ENCODE assay signal across 29 cellular contexts in genomic region chr1:54283997-54284385, GRCh38.
A peak's percentile ranks its signal among the peaks of the same experiment; 100 is the strongest.
DNase-seq lines count a peak whose midpoint lies in the region; ATAC-seq, FAIRE-seq and TF ChIP-seq lines count a peak whose summit lies in the region.
"Had no signal": no experiment of that assay in that cellular context is flagged by ENCODE, and none has a peak within 500 bp of the region (broad histone marks: within the 10 kb centered on the region; RNA-seq: fewer than 3 reads in every experiment).

No MANE protein-coding gene starts in this region.

- no peak overlapping the region for H3K4me3 Mint-ChIP-seq in activated naive CD4-positive, alpha-beta T cell treated with anti-CD3 and anti-CD28 coated beads for 36 hours
- H3K4me3 Mint-ChIP-seq in WTC11 (no peak overlapping the region), astrocyte (ENCODE audit: unreplicated experiment) (peak overlapping the region; percentile 27)
- no peak overlapping the region for H3K4me3 Mint-ChIP-seq in stimulated activated effector memory CD8-positive, alpha-beta T cell treated with anti-CD3 and anti-CD28 coated beads, Interleukin-12 subunit alpha, Interleukin-12 subunit beta, amount 100 ng/mL, for 72 hours
- H3K4me3 Mint-ChIP-seq: CD14-positive monocyte, endodermal cell, HFFc6, IgD-negative memory B cell had no signal

- H3K9me3 Mint-ChIP-seq in activated naive CD4-positive, alpha-beta T cell treated with anti-CD3 and anti-CD28 coated beads for 36 hours, result no peaks in the 10 kb centered on the region
- no peaks in the 10 kb centered on the region for H3K9me3 Mint-ChIP-seq in WTC11
- H3K9me3 Mint-ChIP-seq in astrocyte (ENCODE audit: unreplicated experiment), result no peaks in the 10 kb centered on the region
- H3K9me3 Mint-ChIP-seq in stimulated activated effector memory CD8-positive, alpha-beta T cell treated with anti-CD3 and anti-CD28 coated beads, Interleukin-12 subunit alpha, Interleukin-12 subunit beta, amount 100 ng/mL, for 72 hours, result no peaks in the 10 kb centered on the region
- H3K9me3 Mint-ChIP-seq: endodermal cell, HFFc6, IgD-negative memory B cell had no signal

- H3K4me1 ChIP-seq in astrocyte (ENCODE audit: insufficient read depth, low read length), result peaks cover 33% of the 10 kb centered on the region

- peaks cover 5% of the 10 kb centered on the region for H3K36me3 Mint-ChIP-seq in activated naive CD4-positive, alpha-beta T cell treated with anti-CD3 and anti-CD28 coated beads for 36 hours (ENCODE audit: low read depth)
- H3K36me3 Mint-ChIP-seq in WTC11 (peaks cover 11% of the 10 kb centered on the region), astrocyte (ENCODE audit: low read depth, unreplicated experiment) (peaks cover 18% of the 10 kb centered on the region)
- peaks cover 19% of the 10 kb centered on the region for H3K36me3 Mint-ChIP-seq in stimulated activated effector memory CD8-positive, alpha-beta T cell treated with anti-CD3 and anti-CD28 coated beads, Interleukin-12 subunit alpha, Interleukin-12 subunit beta, amount 100 ng/mL, for 72 hours
- H3K36me3 Mint-ChIP-seq: IgD-negative memory B cell had no signal

- peaks cover 86% of the 10 kb centered on the region for H3K4me1 Mint-ChIP-seq in activated naive CD4-positive, alpha-beta T cell treated with anti-CD3 and anti-CD28 coated beads for 36 hours (ENCODE audit: low read depth)
- H3K4me1 Mint-ChIP-seq in WTC11, result peaks cover 58% of the 10 kb centered on the region
- H3K4me1 Mint-ChIP-seq in astrocyte (ENCODE audit: low read depth, unreplicated experiment), result peaks cover 66% of the 10 kb centered on the region
- peaks cover 79% of the 10 kb centered on the region for H3K4me1 Mint-ChIP-seq in stimulated activated effector memory CD8-positive, alpha-beta T cell treated with anti-CD3 and anti-CD28 coated beads, Interleukin-12 subunit alpha, Interleukin-12 subunit beta, amount 100 ng/mL, for 72 hours

- H3K9ac ChIP-seq in astrocyte (ENCODE audit: low read length), result no peak overlapping the region

- H3K79me2 ChIP-seq in astrocyte (ENCODE audit: insufficient read depth, low read length), result peaks cover 12% of the 10 kb centered on the region

- no peak for FAIRE-seq in astrocyte (lab: Jason Lieb, UNC)
- FAIRE-seq: bronchial epithelial cell, D721Med, keratinocyte had no signal

- no peak overlapping the region for H3K27ac ChIP-seq in astrocyte (ENCODE audit: low read depth, low read length)
- H3K27ac ChIP-seq: lower lobe of right lung, right lobe of liver, thyroid gland, VCaP had no signal

- DNase-seq in activated naive CD4-positive, alpha-beta T cell treated with anti-CD3 and anti-CD28 coated beads for 36 hours, result no peak
- no peak for DNase-seq in activated naive CD4-positive, alpha-beta T cell (lab: John Stamatoyannopoulos, UW)
- DNase-seq in WTC11 (ENCODE audit: low spot score) (no peak), astrocyte (ENCODE audit: low read depth) (no peak), left colon (no peak), ACHN (no peak)
- no peak for DNase-seq in stimulated activated effector memory CD8-positive, alpha-beta T cell treated with anti-CD3 and anti-CD28 coated beads, Interleukin-12 subunit alpha, Interleukin-12 subunit beta, amount 100 ng/mL, for 72 hours (ENCODE audit: low spot score in 2 of 2)
- DNase-seq: cortex of kidney; endodermal cell; HFFc6; lower lobe of right lung; mucosa of descending colon; NCI-H2081 treated with DMSO at 0.1 percent for 48 hours; NCI-H345; NCI-H774; posterior cingulate gyrus; right lobe of liver; stimulated activated CD4-positive, alpha-beta T cell treated with anti-CD3 and anti-CD28 coated beads, Interleukin-12 subunit alpha, Interleukin-12 subunit beta, amount 100 ng/mL, for 4 hours; stimulated activated CD4-positive, alpha-beta T cell treated with anti-CD3 and anti-CD28 coated beads, Interleukin-4, amount 100 ng/mL, for 4 hours; stimulated activated naive CD4-positive, alpha-beta T cell treated with Interleukin-2 at 50 U/mL for 16 hours; thyroid gland had no signal

- ATAC-seq in WTC11 (no peak), left colon (no peak), GM21390 (IDR thresholded peaks at IDR 0.05; ENCODE audit: unreplicated experiment) (no peak)
- no peak for ATAC-seq in stimulated activated effector memory CD8-positive, alpha-beta T cell treated with anti-CD3 and anti-CD28 coated beads, Interleukin-12 subunit alpha, Interleukin-12 subunit beta, amount 100 ng/mL, for 72 hours
- ATAC-seq: lower lobe of right lung, mucosa of descending colon, right lobe of liver had no signal

- H3K36me3 ChIP-seq in astrocyte (ENCODE audit: insufficient read depth, low read length), result peaks cover 4% of the 10 kb centered on the region
- H3K36me3 ChIP-seq: right lobe of liver, thyroid gland had no signal

- peaks cover 51% of the 10 kb centered on the region for H4K20me1 ChIP-seq in astrocyte (ENCODE audit: insufficient read depth, low read length)

- H3K27me3 ChIP-seq in astrocyte (ENCODE audit: insufficient read depth, low read length), result no peaks in the 10 kb centered on the region
- H3K27me3 ChIP-seq: right lobe of liver, thyroid gland had no signal

- no peak overlapping the region for H2AFZ ChIP-seq in astrocyte (ENCODE audit: low read depth, low read length)

- intact Hi-C loops in activated naive CD4-positive, alpha-beta T cell treated with anti-CD3 and anti-CD28 coated beads for 36 hours (cut with micrococcal nuclease), result loop anchor here (10.0 kb wide), 2 partner anchors 431 to 931 kb away; partner anchors contain the start of genes TTC4 and USP24
- intact Hi-C loops in left colon (cut with DNase I, micrococcal nuclease), result no loop called here

- TF ChIP-seq CTCF in WTC11 (IDR thresholded peaks at IDR 0.05), result no peak
- TF ChIP-seq CTCF in astrocyte (IDR thresholded peaks at IDR 0.05; ENCODE audit: insufficient read depth, low read depth, low read length), result no peak

- POLR2A ChIA-PET in WTC11 (lab: Charles Lee), result interaction anchor here (0.6 kb wide), 1 partner anchor 107 kb away, joined by 3 read pairs; no protein-coding TSS in a partner anchor

- no peak overlapping the region for H3K4me3 ChIP-seq in astrocyte (ENCODE audit: insufficient read depth, low read depth, low read length)
- H3K4me3 ChIP-seq: lower lobe of right lung, mucosa of descending colon, right lobe of liver, SK-N-MC, thyroid gland had no signal

- H3K27me3 Mint-ChIP-seq in activated naive CD4-positive, alpha-beta T cell treated with anti-CD3 and anti-CD28 coated beads for 36 hours (ENCODE audit: low read depth), result no peaks in the 10 kb centered on the region
- H3K27me3 Mint-ChIP-seq in WTC11 (ENCODE audit: low read depth), result no peaks in the 10 kb centered on the region
- no peaks in the 10 kb centered on the region for H3K27me3 Mint-ChIP-seq in astrocyte (ENCODE audit: low read depth, unreplicated experiment)
- H3K27me3 Mint-ChIP-seq: IgD-negative memory B cell had no signal

- H3K9me3 ChIP-seq in astrocyte (ENCODE audit: insufficient read depth, low read depth, low read length), result no peaks in the 10 kb centered on the region
- H3K9me3 ChIP-seq: lower lobe of right lung, mucosa of descending colon, right lobe of liver, thyroid gland had no signal

- no peak overlapping the region for H3K4me2 ChIP-seq in astrocyte (ENCODE audit: low read length)

- in situ Hi-C loops in ACHN (cut with HindIII; ENCODE audit: low pct_ligation_motif_present, low pct_unique_long_range_greater_than_20kb, low sequenced_read_pairs), result no loop called here

- CTCF ChIA-PET in activated naive CD4-positive, alpha-beta T cell treated with anti-CD3 and anti-CD28 coated beads for 36 hours (lab: Charles Lee), result interaction anchor here (0.8 kb wide), 2 partner anchors 12 to 14 kb away, joined by 3 read pairs; no protein-coding TSS in a partner anchor
- CTCF ChIA-PET in WTC11 (lab: Charles Lee), result interaction anchor here (3.3 kb wide), 1 partner anchor 10 kb away, joined by 20 read pairs; no protein-coding TSS in a partner anchor

- peak overlapping the region; percentile 86 for H3K27ac Mint-ChIP-seq in activated naive CD4-positive, alpha-beta T cell treated with anti-CD3 and anti-CD28 coated beads for 36 hours
- H3K27ac Mint-ChIP-seq in WTC11 (no peak overlapping the region), astrocyte (ENCODE audit: unreplicated experiment) (no peak overlapping the region)
- H3K27ac Mint-ChIP-seq in stimulated activated effector memory CD8-positive, alpha-beta T cell treated with anti-CD3 and anti-CD28 coated beads, Interleukin-12 subunit alpha, Interleukin-12 subunit beta, amount 100 ng/mL, for 72 hours, result peak overlapping the region; percentile 83
- H3K27ac Mint-ChIP-seq: HFFc6, IgD-negative memory B cell had no signal

TF ChIP-seq in WTC11, 78 proteins besides CTCF, POLR2A, EP300 and RAD21:
- TF ChIP-seq ZNF121 (CRISPR knock-in tag; IDR thresholded peaks at IDR 0.05), result peak; percentile 93
- no peak for TF ChIP-seq RELA (CRISPR knock-in tag; IDR thresholded peaks at IDR 0.05; ENCODE audit: borderline replicate concordance)

Comparison
In these comparisons a context has a peak if more than half of its experiments do, and no peak if none do; other contexts are left out.
1. H3K27ac Mint-ChIP-seq: peak in activated naive CD4-positive, alpha-beta T cell treated with anti-CD3 and anti-CD28 coated beads for 36 hours (single experiment) and stimulated activated effector memory CD8-positive, alpha-beta T cell treated with anti-CD3 and anti-CD28 coated beads, Interleukin-12 subunit alpha, Interleukin-12 subunit beta, amount 100 ng/mL, for 72 hours (single experiment); none in WTC11 (single experiment) and astrocyte (single experiment).